Comparison of ENCODE assay signal across 8 cellular contexts in the genomic region with DNA sequence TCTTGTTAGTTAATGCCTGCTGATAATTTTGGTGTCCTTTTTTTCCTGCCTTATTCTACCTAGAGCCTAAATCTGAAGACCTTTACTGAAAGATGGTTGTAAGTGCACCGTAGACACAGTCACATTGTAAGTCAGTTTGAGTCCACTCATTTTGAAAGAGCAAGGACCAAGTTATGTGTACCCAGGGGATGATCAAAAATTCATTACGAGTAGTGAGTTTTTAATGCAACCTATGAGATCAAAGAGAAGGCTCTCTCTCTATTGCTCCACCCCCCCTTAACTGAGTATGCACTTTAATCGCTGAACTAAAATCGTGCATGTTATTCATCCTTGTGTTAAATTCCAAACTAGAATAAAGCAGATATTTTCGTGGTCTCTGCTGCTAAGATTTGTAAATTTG. TPM values are rescaled to one million over a fixed set of nuclear protein-coding genes. Genes with fewer than 3 reads are reported as not detected.
DNase-seq lines count a peak whose midpoint lies in the region; ATAC-seq and TF ChIP-seq lines count a peak whose summit lies in the region.

No MANE protein-coding gene starts in this region.

- H3K27ac ChIP-seq in mesodermal cell (ENCODE audit: low read depth, low read length, severe bottlenecking) = no peak overlapping the region

- no peak for TF ChIP-seq CTCF in AG09309 (IDR thresholded peaks at IDR 0.05; ENCODE audit: control insufficient read depth, insufficient read depth, low read depth, low read length, missing control alignments)

- H3K9me3 ChIP-seq in HAP-1 (0 out of 2 replicates have a peak, but pooled peaks cover 2% of the 10 kb centered on the region), mesodermal cell (ENCODE audit: control insufficient read depth, low read length) (no peaks in the 10 kb centered on the region)

- peaks cover 3% of the 10 kb centered on the region for H3K36me3 Mint-ChIP-seq in activated naive CD8-positive, alpha-beta T cell treated with anti-CD3 and anti-CD28 coated beads, Interleukin-2, amount 10 ng/mL, durations not matched to agents 7 days and 5 days

- H3K27me3 Mint-ChIP-seq in activated naive CD8-positive, alpha-beta T cell treated with anti-CD3 and anti-CD28 coated beads, Interleukin-2, amount 10 ng/mL, durations not matched to agents 7 days and 5 days = no peaks in the 10 kb centered on the region

- 61 to 80% methylated on average over 1 to 2 of the region's 5 CpGs for WGBS in mesodermal cell (ENCODE audit: insufficient coverage in 2 of 2), 2 experiments

- no peak for ATAC-seq in activated naive CD8-positive, alpha-beta T cell treated with anti-CD3 and anti-CD28 coated beads, Interleukin-2, amount 10 ng/mL, durations not matched to agents 7 days and 5 days (ENCODE audit: low read depth)
- ATAC-seq in HG03571 (IDR thresholded peaks at IDR 0.05; ENCODE audit: unreplicated experiment) (no peak), GM18517 (IDR thresholded peaks at IDR 0.05; ENCODE audit: unreplicated experiment) (no peak), GM18870 (IDR thresholded peaks at IDR 0.05; ENCODE audit: unreplicated experiment) (no peak)

- H3K4me3 Mint-ChIP-seq in activated naive CD8-positive, alpha-beta T cell treated with anti-CD3 and anti-CD28 coated beads, Interleukin-2, amount 10 ng/mL, durations not matched to agents 7 days and 5 days = peak overlapping the region; percentile 85

- no peaks in the 10 kb centered on the region for H3K9me3 Mint-ChIP-seq in activated naive CD8-positive, alpha-beta T cell treated with anti-CD3 and anti-CD28 coated beads, Interleukin-2, amount 10 ng/mL, durations not matched to agents 7 days and 5 days

- H3K4me1 Mint-ChIP-seq in activated naive CD8-positive, alpha-beta T cell treated with anti-CD3 and anti-CD28 coated beads, Interleukin-2, amount 10 ng/mL, durations not matched to agents 7 days and 5 days = peaks cover 24% of the 10 kb centered on the region

- POLR2A ChIA-PET in activated naive CD8-positive, alpha-beta T cell treated with anti-CD3 and anti-CD28 coated beads, Interleukin-2, amount 10 ng/mL, durations not matched to agents 7 days and 5 days (lab: Charles Lee) = interaction anchor here (0.6 to 0.7 kb wide), 2 partner anchors 52 to 195 kb away, joined by 3 to 5 read pairs; no protein-coding TSS in a partner anchor

- H3K4me1 ChIP-seq in HAP-1 = peaks cover 9% of the 10 kb centered on the region
- peaks cover 3% of the 10 kb centered on the region for H3K4me1 ChIP-seq in mesodermal cell (ENCODE audit: control insufficient read depth, insufficient read depth, low read length, poor library complexity, severe bottlenecking)

- H3K27ac Mint-ChIP-seq in activated naive CD8-positive, alpha-beta T cell treated with anti-CD3 and anti-CD28 coated beads, Interleukin-2, amount 10 ng/mL, durations not matched to agents 7 days and 5 days = peak overlapping the region; percentile 49

- in situ Hi-C loops in HAP-1 (cut with MboI; ENCODE audit: low sequenced_read_pairs) = no loop called here

- H3K36me3 ChIP-seq in HAP-1 (replicated peaks) = no peaks in the 10 kb centered on the region; the same call in 1 of the 2 replicates
- H3K36me3 ChIP-seq in mesodermal cell (ENCODE audit: control insufficient read depth, insufficient read depth, low read length) = peaks cover 32% of the 10 kb centered on the region

- DNase-seq in AG09309 (ENCODE audit: low read depth) = no peak
- DNase-seq in HAP-1 (ENCODE audit: low spot score in 2 of 2) = no peak
- DNase-seq in activated naive CD8-positive, alpha-beta T cell treated with anti-CD3 and anti-CD28 coated beads, Interleukin-2, amount 10 ng/mL, durations not matched to agents 7 days and 5 days = no peak
- no peak for DNase-seq in SIG-M5 treated with dmso at 0.1 percent for 504 hours (lab: John Stamatoyannopoulos, UW; ENCODE audit: unreplicated experiment)

- H3K4me3 ChIP-seq in AG09309 (ENCODE audit: control insufficient read depth, low read depth, low read length) (peak overlapping the region; percentile 25), HAP-1 (peak overlapping the region; percentile 62), mesodermal cell (ENCODE audit: extremely low read depth, insufficient read depth, low read length, poor library complexity, severe bottlenecking) (peak overlapping the region; percentile 85)

- H3K27me3 ChIP-seq in HAP-1 (ENCODE audit: low read depth) = no peaks in the 10 kb centered on the region; the same call in 1 of the 2 replicates

RNA-seq across cellular contexts. Expression of a gene that starts 1.8 kb away (rescaled TPM):
- 10 to 100 TPM; 26.4 to 29.5 TPM for total RNA-seq in activated naive CD8-positive, alpha-beta T cell treated with anti-CD3 and anti-CD28 coated beads, Interleukin-2, amount 10 ng/mL, durations not matched to agents 7 days and 5 days
- polyA plus RNA-seq in mesodermal cell (2013, experiment 1 of 2) = 35.2 TPM
- polyA plus RNA-seq in mesodermal cell (2013, experiment 2 of 2) = 33.3 TPM

Comparison
In these comparisons a context has a peak if more than half of its experiments do, and no peak if none do; other contexts are left out.
1. H3K4me3 ChIP-seq: peak in every context shown above with its lines; median percentile 85 in mesodermal cell; 62 in HAP-1; 25 in AG09309.